In genomic region chr1:59446257-59446901, GRCh38 we compare ENCODE assay signal across 1 cellular context.
TF ChIP-seq lines count a peak whose summit lies in the region.

No MANE protein-coding gene starts in this region.

TF ChIP-seq in K562, 482 proteins besides CTCF, POLR2A, EP300 and RAD21 (continued from another document and continues in another):
- TF ChIP-seq TOE1 (IDR thresholded peaks at IDR 0.05; ENCODE audit: borderline replicate concordance), result no peak
- no peak for TF ChIP-seq TOE1 (CRISPR knock-in tag; IDR thresholded peaks at IDR 0.05; ENCODE audit: borderline replicate concordance, low read depth)
- TF ChIP-seq NCOA2 (IDR thresholded peaks at IDR 0.05; ENCODE audit: partially characterized antibody in 2 of 2), result no peak
- TF ChIP-seq NFE2 (IDR thresholded peaks at IDR 0.05; ENCODE audit: low read depth), result peak; percentile 67; the same call in 1 of the 2 replicates
- peak; percentile 82 to 95; a peak in 2 of 4 replicates for TF ChIP-seq TRIM24 (IDR thresholded peaks at IDR 0.05)
- no peak for TF ChIP-seq PHB (CRISPR knock-in tag; IDR thresholded peaks at IDR 0.05)
- no peak for TF ChIP-seq DLX4 (CRISPR knock-in tag; IDR thresholded peaks at IDR 0.05)
- no peak for TF ChIP-seq TCF7 (IDR thresholded peaks at IDR 0.05; ENCODE audit: borderline replicate concordance)
- no peak for TF ChIP-seq HNRNPH1 (optimal IDR thresholded peaks at IDR 0.05; ENCODE audit: low read depth, low read length)
- TF ChIP-seq ZNF785 (CRISPR knock-in tag; IDR thresholded peaks at IDR 0.05), result no peak
- TF ChIP-seq PHB2 (IDR thresholded peaks at IDR 0.05; ENCODE audit: low read depth), result no peak
- TF ChIP-seq ZNF133 (CRISPR knock-in tag; IDR thresholded peaks at IDR 0.05), result no peak
- TF ChIP-seq XRCC3 (IDR thresholded peaks at IDR 0.05), result no peak
- TF ChIP-seq ZZZ3 (IDR thresholded peaks at IDR 0.05), result no peak
- TF ChIP-seq HSF4 (CRISPR knock-in tag; IDR thresholded peaks at IDR 0.05; ENCODE audit: borderline replicate concordance), result no peak
- no peak for TF ChIP-seq HCFC1 (IDR thresholded peaks at IDR 0.05; ENCODE audit: low read depth, low read length)
- TF ChIP-seq JUND (IDR thresholded peaks at IDR 0.05; ENCODE audit: borderline replicate concordance, low read depth, low read length), result peak; percentile 86
- peak; percentile 68; the same call in 2 of the 3 replicates for TF ChIP-seq JUND (tag; IDR thresholded peaks at IDR 0.05; ENCODE audit: borderline replicate concordance, low read depth, low read length)
- TF ChIP-seq ZNF263 (CRISPR knock-in tag; IDR thresholded peaks at IDR 0.05; ENCODE audit: borderline replicate concordance), result no peak
- TF ChIP-seq YY1 (IDR thresholded peaks at IDR 0.05; ENCODE audit: borderline replicate concordance in 1 of 3, control insufficient read depth in 1 of 3, extremely low read depth in 1 of 3, insufficient read depth in 3 of 3, insufficient read length in 1 of 3, insufficient replicate concordance in 2 of 3, low read depth in 1 of 3, low read length in 2 of 3), result no peak
- TF ChIP-seq MCM2 (IDR thresholded peaks at IDR 0.05; ENCODE audit: low read depth), result no peak
- no peak for TF ChIP-seq CHD2 (IDR thresholded peaks at IDR 0.05; ENCODE audit: low read depth, low read length)
- peak; percentile 68; the same call in 1 of the 2 replicates for TF ChIP-seq BACH1 (tag; IDR thresholded peaks at IDR 0.05)
- TF ChIP-seq BRCA1 (IDR thresholded peaks at IDR 0.05), result no peak
- no peak for TF ChIP-seq BRCA1 (CRISPR knock-in tag; IDR thresholded peaks at IDR 0.05)
- TF ChIP-seq ZNF583 (CRISPR knock-in tag; IDR thresholded peaks at IDR 0.05), result no peak
- no peak for TF ChIP-seq PHF20 (IDR thresholded peaks at IDR 0.05; ENCODE audit: partially characterized antibody)
- no peak for TF ChIP-seq DMBX1 (CRISPR knock-in tag; IDR thresholded peaks at IDR 0.05; ENCODE audit: borderline replicate concordance)
- no peak for TF ChIP-seq NFATC3 (IDR thresholded peaks at IDR 0.05)
- peak in 1 of 2 experiments; percentile 80; a peak in 1 of 4 replicates for TF ChIP-seq ZNF318 (IDR thresholded peaks at IDR 0.05; ENCODE audit: borderline replicate concordance in 1 of 2, low read depth in 1 of 2)
- no peak for TF ChIP-seq ZNF830 (CRISPR knock-in tag; IDR thresholded peaks at IDR 0.05)
- no peak for TF ChIP-seq ZNF609 (CRISPR knock-in tag; IDR thresholded peaks at IDR 0.05; ENCODE audit: borderline replicate concordance)
- no peak; the same call in 1 of the 2 replicates for TF ChIP-seq BRD4 (IDR thresholded peaks at IDR 0.05)
- TF ChIP-seq SMAD4 (CRISPR knock-in tag; conservative IDR thresholded peaks at IDR 0.05), result peak; percentile 69
- TF ChIP-seq RAD51 (IDR thresholded peaks at IDR 0.05; ENCODE audit: borderline replicate concordance, low read depth), result no peak
- TF ChIP-seq ZNF586 (CRISPR knock-in tag; conservative IDR thresholded peaks at IDR 0.05), result peak; percentile 90
- TF ChIP-seq E2F8 (IDR thresholded peaks at IDR 0.05; ENCODE audit: low read depth, partially characterized antibody), result no peak
- TF ChIP-seq HOXB6 (CRISPR knock-in tag; IDR thresholded peaks at IDR 0.05; ENCODE audit: borderline replicate concordance), result no peak
- no peak for TF ChIP-seq MEF2D (tag; conservative IDR thresholded peaks at IDR 0.05; ENCODE audit: low read depth)
- TF ChIP-seq ID3 (CRISPR knock-in tag; IDR thresholded peaks at IDR 0.05), result no peak
- TF ChIP-seq ID3 (tag; IDR thresholded peaks at IDR 0.05), result no peak
- TF ChIP-seq MAZ (CRISPR knock-in tag; conservative IDR thresholded peaks at IDR 0.05 in 1 of 2, IDR thresholded peaks at IDR 0.05 in 1 of 2), result peak in 1 of 2 experiments; percentile 46; a peak in 1 of 4 replicates
- TF ChIP-seq ZFPM2 (CRISPR knock-in tag; IDR thresholded peaks at IDR 0.05), result no peak
- TF ChIP-seq LARP7 (IDR thresholded peaks at IDR 0.05), result no peak
- TF ChIP-seq NFE2L1 (tag; IDR thresholded peaks at IDR 0.05; ENCODE audit: borderline replicate concordance, low read depth), result no peak
- no peak for TF ChIP-seq ZNF282 (CRISPR knock-in tag; IDR thresholded peaks at IDR 0.05)
- no peak for TF ChIP-seq PHF8 (IDR thresholded peaks at IDR 0.05; ENCODE audit: borderline replicate concordance, low read length)
- no peak for TF ChIP-seq U2AF1 (optimal IDR thresholded peaks at IDR 0.05; ENCODE audit: low read depth, low read length)
- no peak for TF ChIP-seq SMAD2 (IDR thresholded peaks at IDR 0.05; ENCODE audit: low read depth, low read length)
